ENCODE assay signal across 12 cellular contexts in the genomic region with DNA sequence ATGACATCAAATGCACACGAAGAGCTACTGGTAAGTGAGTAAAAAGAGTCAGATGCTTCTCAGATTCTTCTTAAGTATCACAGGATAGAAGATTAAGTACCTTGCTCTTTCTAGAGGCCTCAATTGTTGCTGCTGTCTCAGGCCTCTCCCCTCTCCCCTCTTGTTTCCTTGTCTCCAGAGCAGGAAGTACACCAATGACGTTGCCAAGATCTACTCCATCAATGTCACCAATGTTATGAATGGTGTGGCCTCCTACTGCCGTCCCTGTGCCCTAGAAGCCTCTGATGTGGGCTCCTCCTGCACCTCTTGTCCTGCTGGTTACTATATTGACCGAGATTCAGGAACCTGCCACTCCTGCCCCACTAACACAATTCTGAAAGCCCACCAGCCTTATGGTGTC. TPM values are rescaled to one million over a fixed set of nuclear protein-coding genes. Genes with fewer than 3 reads are reported as not detected.
DNase-seq lines count a peak whose midpoint lies in the region; ATAC-seq and TF ChIP-seq lines count a peak whose summit lies in the region.
"Had no signal": no experiment of that assay in that cellular context is flagged by ENCODE, and none has a peak within 500 bp of the region (broad histone marks: within the 10 kb centered on the region; RNA-seq: fewer than 3 reads in every experiment).

No MANE protein-coding gene starts in this region.

- no TSS peak for BruUV-seq in IMR-90 (replicated peaks; lab: Mats Ljungman, UMichigan)

- no peak for ATAC-seq in IMR-90 (ENCODE audit: low read depth)
- ATAC-seq in left colon = peak; percentile 46
- no peak for ATAC-seq in upper lobe of left lung (ENCODE audit: low FRiP score in 2 of 2)
- no peak for ATAC-seq in HG02840 (IDR thresholded peaks at IDR 0.05; ENCODE audit: low FRiP score, unreplicated experiment)
- ATAC-seq: GM12878 had no signal

- H3K9me3 ChIP-seq in IMR-90 (ENCODE audit: control insufficient read depth, insufficient read depth, low read length) (no peaks in the 10 kb centered on the region), upper lobe of left lung (no peaks in the 10 kb centered on the region)

- peak overlapping the region; percentile 80; the same call in 1 of the 2 replicates for H2AK5ac ChIP-seq in IMR-90 (ENCODE audit: low read depth, low read length)

- H3K27me3 ChIP-seq in IMR-90 (ENCODE audit: control insufficient read depth, insufficient read depth, low read length) (no peaks in the 10 kb centered on the region), upper lobe of left lung (no peaks in the 10 kb centered on the region)

- 33% methylated on average over 2 of the region's 4 CpGs; no CpG with 5 or more reads in 1 of the 2 experiments for WGBS in IMR-90 (ENCODE audit: extremely low coverage in 2 of 2, insufficient read length in 1 of 2), 2 experiments
- WGBS in upper lobe of left lung, 2 donors = 39 to 41% methylated on average over 4 of the region's 4 CpGs

- no peaks in the 10 kb centered on the region for H4K20me1 ChIP-seq in IMR-90 (ENCODE audit: insufficient read depth, low read length)

- H2BK15ac ChIP-seq in IMR-90 (ENCODE audit: low read depth, low read length) = 0 out of 3 replicates have a peak overlapping the region, but pooled peaks have one; percentile 38

- DNase-seq in IMR-90 = no peak
- peak; percentile 77 for DNase-seq in dermis blood vessel endothelial cell
- DNase-seq in left colon = no peak
- DNase-seq in upper lobe of left lung = no peak
- no peak for DNase-seq in stimulated activated CD4-positive, alpha-beta T cell treated with anti-CD3 and anti-CD28 coated beads, Interleukin-2, amount 100 ng/mL, for 48 hours
- DNase-seq in SW480 (ENCODE audit: low spot score) = no peak
- DNase-seq: C1 segment of cervical spinal cord; CD4-positive, alpha-beta memory T cell; DMS79; H7 had no signal

- dilution Hi-C loops in IMR-90 (cut with HindIII; ENCODE audit: low sequenced_read_pairs, unreplicated experiment) = no loop called here

- H3K4me1 ChIP-seq in IMR-90 (ENCODE audit: control insufficient read depth, insufficient read depth, low read length) = peaks cover 9% of the 10 kb centered on the region; the same call in 1 of the 2 replicates
- peaks cover 0 to 24% (median 16%) of the 10 kb centered on the region in 4 donors for H3K4me1 ChIP-seq in upper lobe of left lung

- H4K8ac ChIP-seq in IMR-90 (ENCODE audit: low read depth in 2 of 2, low read length in 2 of 2) = peak overlapping the region in 1 of 2 experiments; percentile 7; a peak in 2 of 4 replicates

- H2BK20ac ChIP-seq in IMR-90 (ENCODE audit: low read depth, low read length) = peak overlapping the region; percentile 64

- peak overlapping the region; percentile 8; the same call in 1 of the 2 replicates for H3K18ac ChIP-seq in IMR-90 (ENCODE audit: low read depth, low read length)

- peak overlapping the region; percentile 74 for H2BK120ac ChIP-seq in IMR-90 (ENCODE audit: low read depth, low read length)

- intact Hi-C loops in IMR-90 (cut with micrococcal nuclease) (loop anchor here (5.0 kb wide), 1 partner anchor 90 kb away; no protein-coding TSS in a partner anchor), left colon (cut with DNase I, micrococcal nuclease) (no loop called here)

- 0 out of 2 replicates have a peak overlapping the region, but pooled peaks have one; percentile 32 for H4K91ac ChIP-seq in IMR-90 (ENCODE audit: insufficient read depth, low read depth, low read length)

- in situ Hi-C loops in IMR-90 (cut with MboI; ENCODE audit: low sequenced_read_pairs) = no loop called here

- H3K4me3 ChIP-seq in IMR-90 (ENCODE audit: insufficient read depth, low read depth, low read length) (no peak overlapping the region), upper lobe of left lung (no peak overlapping the region)
- H3K4me3 ChIP-seq: GM12878 had no signal

- H3K14ac ChIP-seq in IMR-90 (replicated peaks; ENCODE audit: low read depth, low read length) = peak overlapping the region; percentile 80

- no peak overlapping the region for H2AK9ac ChIP-seq in IMR-90 (replicated peaks; ENCODE audit: low read depth, low read length, poor library complexity)

- H2AFZ ChIP-seq in IMR-90 (replicated peaks; ENCODE audit: low read length, poor library complexity) = peak overlapping the region; percentile 40

- H3K27ac ChIP-seq in IMR-90 (ENCODE audit: insufficient read depth, low read length) (no peak overlapping the region), upper lobe of left lung (peak overlapping the region in 3 of 4 donors; percentile 3 to 56 (median 40))

- peak overlapping the region; percentile 38; the same call in 1 of the 2 replicates for H3K9ac ChIP-seq in IMR-90 (ENCODE audit: low read depth, low read length)

- TF ChIP-seq POLR2A in IMR-90 (IDR thresholded peaks at IDR 0.05; ENCODE audit: low read depth, low read length) = no peak
- no peak for TF ChIP-seq POLR2A in upper lobe of left lung (IDR thresholded peaks at IDR 0.05)

- H3K79me1 ChIP-seq in IMR-90 (ENCODE audit: low read depth in 1 of 2, low read length in 2 of 2) = no peaks in the 10 kb centered on the region

- H4K5ac ChIP-seq in IMR-90 (ENCODE audit: low read depth, low read length) = peak overlapping the region; percentile 47

- H2BK5ac ChIP-seq in IMR-90 (ENCODE audit: low read depth, low read length, poor library complexity, severe bottlenecking) = no peak overlapping the region

- peak overlapping the region; percentile 53 for H3K4ac ChIP-seq in IMR-90 (ENCODE audit: low read depth, low read length)

- H3K4me2 ChIP-seq in IMR-90 (ENCODE audit: low read depth, low read length) = no peak overlapping the region

- TF ChIP-seq EP300 in upper lobe of left lung (IDR thresholded peaks at IDR 0.05) = no peak

- 0 out of 2 replicates have a peak overlapping the region, but pooled peaks have one; percentile 53 for H3K23ac ChIP-seq in IMR-90 (ENCODE audit: low read depth, low read length)

- no peak overlapping the region for H3K56ac ChIP-seq in IMR-90 (ENCODE audit: extremely low read depth, insufficient read depth, low read length)

- TF ChIP-seq RAD21 in IMR-90 (IDR thresholded peaks at IDR 0.05; ENCODE audit: low read length) = no peak

- no peaks in the 10 kb centered on the region for H3K36me3 ChIP-seq in IMR-90 (ENCODE audit: control insufficient read depth, insufficient read depth, low read length)
- no peaks in the 10 kb centered on the region for H3K36me3 ChIP-seq in upper lobe of left lung

- POLR2A ChIA-PET in IMR-90 (lab: Charles Lee; ENCODE audit: unreplicated experiment) = no interaction called here

- CTCF ChIA-PET in IMR-90 (lab: Yijun Ruan, JAX) = interaction anchor here (1.4 to 1.6 kb wide), 2 partner anchors 9 to 11 kb away, joined by 3 read pairs; no protein-coding TSS in a partner anchor

- peaks cover 20% of the 10 kb centered on the region for H3K9me1 ChIP-seq in IMR-90 (ENCODE audit: insufficient read depth, low read length)

- TF ChIP-seq CTCF in IMR-90 (conservative IDR thresholded peaks at IDR 0.05; ENCODE audit: low read depth, low read length) = no peak
- TF ChIP-seq CTCF in upper lobe of left lung (IDR thresholded peaks at IDR 0.05) = no peak

TF ChIP-seq in IMR-90, 13 proteins besides CTCF, POLR2A, EP300 and RAD21 (continues in another document):
- TF ChIP-seq SMC3 (IDR thresholded peaks at IDR 0.05; ENCODE audit: low read depth, low read length) (no peak), FOS (IDR thresholded peaks at IDR 0.05; ENCODE audit: low read depth, low read length) (no peak), RFX5 (IDR thresholded peaks at IDR 0.05; ENCODE audit: low read depth, low read length) (no peak), BHLHE40 (IDR thresholded peaks at IDR 0.05; ENCODE audit: low read depth, low read length) (no peak), CHD1 (IDR thresholded peaks at IDR 0.05; ENCODE audit: low read depth, low read length) (no peak), CEBPB (IDR thresholded peaks at IDR 0.05; ENCODE audit: low read depth, low read length) (no peak), MAFK (IDR thresholded peaks at IDR 0.05; ENCODE audit: low read depth, low read length) (no peak), NFE2L2 (IDR thresholded peaks at IDR 0.05; ENCODE audit: low read depth, low read length) (no peak), MXI1 (IDR thresholded peaks at IDR 0.05; ENCODE audit: borderline replicate concordance, low read depth, low read length) (no peak), RCOR1 (IDR thresholded peaks at IDR 0.05; ENCODE audit: insufficient replicate concordance, low read length) (no peak), MAZ (IDR thresholded peaks at IDR 0.05; ENCODE audit: borderline replicate concordance, low read depth, low read length) (no peak)
- TF ChIP-seq, protein P1, sequence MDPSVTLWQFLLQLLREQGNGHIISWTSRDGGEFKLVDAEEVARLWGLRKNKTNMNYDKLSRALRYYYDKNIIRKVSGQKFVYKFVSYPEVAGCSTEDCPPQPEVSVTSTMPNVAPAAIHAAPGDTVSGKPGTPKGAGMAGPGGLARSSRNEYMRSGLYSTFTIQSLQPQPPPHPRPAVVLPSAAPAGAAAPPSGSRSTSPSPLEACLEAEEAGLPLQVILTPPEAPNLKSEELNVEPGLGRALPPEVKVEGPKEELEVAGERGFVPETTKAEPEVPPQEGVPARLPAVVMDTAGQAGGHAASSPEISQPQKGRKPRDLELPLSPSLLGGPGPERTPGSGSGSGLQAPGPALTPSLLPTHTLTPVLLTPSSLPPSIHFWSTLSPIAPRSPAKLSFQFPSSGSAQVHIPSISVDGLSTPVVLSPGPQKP (IDR thresholded peaks at IDR 0.05; ENCODE audit: borderline replicate concordance, low read depth, low read length) = no peak

RNA-seq across cellular contexts. Expression of a gene that starts 21.3 kb away (rescaled TPM):
- total RNA-seq in IMR-90 (2012; rRNA removed) = 348 and 373 TPM in 2 replicates
- polyA plus RNA-seq in IMR-90 (2012; rRNA removed) = 214 and 231 TPM in 2 replicates
- 117 and 193 TPM in 2 replicates for polyA plus RNA-seq in IMR-90 (2012; cell fraction: cytosol; rRNA removed)
- polyA plus RNA-seq in IMR-90 (2012; cell fraction: nucleus; rRNA removed; ENCODE audit: low replicate concordance) = 152 and 416 TPM in 2 replicates
- total RNA-seq in dermis blood vessel endothelial cell = 178 and 206 TPM in 2 replicates
- total RNA-seq in left colon = 100 to 1,000 TPM; 117 to 155 TPM
- total RNA-seq in upper lobe of left lung = 100 to 1,000 TPM; 126 to 212 (median 160) TPM

RNA-seq across cellular contexts. Expression of a gene that starts 56.9 kb away (rescaled TPM):
- total RNA-seq in IMR-90 (2012; rRNA removed) (1.1 and 1.3 TPM in 2 replicates), dermis blood vessel endothelial cell (1.4 and 1.8 TPM in 2 replicates), left colon (1 to 10 TPM; 3.9 to 4.5 TPM), upper lobe of left lung (10 to 100 TPM in 2 of 6 donors, 1 to 10 TPM in 4; 5.9 to 27.2 (median 8.8) TPM)
- 5.0 and 5.3 TPM in 2 replicates for polyA plus RNA-seq in IMR-90 (2012; rRNA removed)
- 2.5 and 5.4 TPM in 2 replicates for polyA plus RNA-seq in IMR-90 (2012; cell fraction: cytosol; rRNA removed)
- polyA plus RNA-seq in IMR-90 (2012; cell fraction: nucleus; rRNA removed; ENCODE audit: low replicate concordance) = 10.8 and 19.0 TPM in 2 replicates
